1 cellular context compared by ENCODE assay signal in the genomic region with DNA sequence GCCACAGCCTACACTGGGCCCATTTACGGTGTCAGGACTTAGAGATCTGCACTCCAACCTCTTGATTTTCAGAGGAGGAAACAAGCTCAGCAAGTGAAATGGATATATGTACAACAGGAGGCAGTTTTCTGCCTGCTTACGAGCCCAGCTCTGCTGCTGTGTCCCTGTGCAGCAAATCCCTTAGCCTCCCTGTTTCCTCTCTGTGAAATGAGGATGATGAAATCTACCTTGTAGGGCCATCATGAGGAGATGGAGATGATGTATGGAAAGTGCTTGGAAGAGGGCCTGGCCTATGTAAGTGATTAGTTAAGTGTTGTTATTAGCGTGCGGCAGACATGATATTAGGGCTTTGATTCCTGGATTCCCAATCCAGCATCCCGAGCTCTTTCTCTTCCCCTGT.
TF ChIP-seq lines count a peak whose summit lies in the region.

No MANE protein-coding gene starts in this region.

TF ChIP-seq in K562, 482 proteins besides CTCF, POLR2A, EP300 and RAD21:
- TF ChIP-seq, protein P1, sequence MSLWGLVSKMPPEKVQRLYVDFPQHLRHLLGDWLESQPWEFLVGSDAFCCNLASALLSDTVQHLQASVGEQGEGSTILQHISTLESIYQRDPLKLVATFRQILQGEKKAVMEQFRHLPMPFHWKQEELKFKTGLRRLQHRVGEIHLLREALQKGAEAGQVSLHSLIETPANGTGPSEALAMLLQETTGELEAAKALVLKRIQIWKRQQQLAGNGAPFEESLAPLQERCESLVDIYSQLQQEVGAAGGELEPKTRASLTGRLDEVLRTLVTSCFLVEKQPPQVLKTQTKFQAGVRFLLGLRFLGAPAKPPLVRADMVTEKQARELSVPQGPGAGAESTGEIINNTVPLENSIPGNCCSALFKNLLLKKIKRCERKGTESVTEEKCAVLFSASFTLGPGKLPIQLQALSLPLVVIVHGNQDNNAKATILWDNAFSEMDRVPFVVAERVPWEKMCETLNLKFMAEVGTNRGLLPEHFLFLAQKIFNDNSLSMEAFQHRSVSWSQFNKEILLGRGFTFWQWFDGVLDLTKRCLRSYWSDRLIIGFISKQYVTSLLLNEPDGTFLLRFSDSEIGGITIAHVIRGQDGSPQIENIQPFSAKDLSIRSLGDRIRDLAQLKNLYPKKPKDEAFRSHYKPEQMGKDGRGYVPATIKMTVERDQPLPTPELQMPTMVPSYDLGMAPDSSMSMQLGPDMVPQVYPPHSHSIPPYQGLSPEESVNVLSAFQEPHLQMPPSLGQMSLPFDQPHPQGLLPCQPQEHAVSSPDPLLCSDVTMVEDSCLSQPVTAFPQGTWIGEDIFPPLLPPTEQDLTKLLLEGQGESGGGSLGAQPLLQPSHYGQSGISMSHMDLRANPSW (CRISPR knock-in tag; IDR thresholded peaks at IDR 0.05): no peak
- TF ChIP-seq ZNF785 (CRISPR knock-in tag; IDR thresholded peaks at IDR 0.05): no peak
- TF ChIP-seq KDM1A (IDR thresholded peaks at IDR 0.05): no peak
- TF ChIP-seq MEF2A (IDR thresholded peaks at IDR 0.05; ENCODE audit: control insufficient read depth, low read depth, low read length): no peak
- TF ChIP-seq STAG1 (CRISPR knock-in tag; IDR thresholded peaks at IDR 0.05; ENCODE audit: borderline replicate concordance): no peak
- TF ChIP-seq ETS1 (conservative IDR thresholded peaks at IDR 0.05; ENCODE audit: control insufficient read depth, low read depth, low read length): no peak
- TF ChIP-seq, protein P2, sequence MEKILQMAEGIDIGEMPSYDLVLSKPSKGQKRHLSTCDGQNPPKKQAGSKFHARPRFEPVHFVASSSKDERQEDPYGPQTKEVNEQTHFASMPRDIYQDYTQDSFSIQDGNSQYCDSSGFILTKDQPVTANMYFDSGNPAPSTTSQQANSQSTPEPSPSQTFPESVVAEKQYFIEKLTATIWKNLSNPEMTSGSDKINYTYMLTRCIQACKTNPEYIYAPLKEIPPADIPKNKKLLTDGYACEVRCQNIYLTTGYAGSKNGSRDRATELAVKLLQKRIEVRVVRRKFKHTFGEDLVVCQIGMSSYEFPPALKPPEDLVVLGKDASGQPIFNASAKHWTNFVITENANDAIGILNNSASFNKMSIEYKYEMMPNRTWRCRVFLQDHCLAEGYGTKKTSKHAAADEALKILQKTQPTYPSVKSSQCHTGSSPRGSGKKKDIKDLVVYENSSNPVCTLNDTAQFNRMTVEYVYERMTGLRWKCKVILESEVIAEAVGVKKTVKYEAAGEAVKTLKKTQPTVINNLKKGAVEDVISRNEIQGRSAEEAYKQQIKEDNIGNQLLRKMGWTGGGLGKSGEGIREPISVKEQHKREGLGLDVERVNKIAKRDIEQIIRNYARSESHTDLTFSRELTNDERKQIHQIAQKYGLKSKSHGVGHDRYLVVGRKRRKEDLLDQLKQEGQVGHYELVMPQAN (IDR thresholded peaks at IDR 0.05; ENCODE audit: borderline replicate concordance): no peak
- no peak for TF ChIP-seq TEAD2 (tag; IDR thresholded peaks at IDR 0.05)
- no peak for TF ChIP-seq NR3C1 (CRISPR knock-in tag; IDR thresholded peaks at IDR 0.05)
- no peak for TF ChIP-seq ESRRA (IDR thresholded peaks at IDR 0.05; ENCODE audit: borderline replicate concordance, low read depth)
- no peak for TF ChIP-seq ZBTB43 (CRISPR knock-in tag; IDR thresholded peaks at IDR 0.05)
- TF ChIP-seq ATF3 (IDR thresholded peaks at IDR 0.05): peak; percentile 63
- TF ChIP-seq ATF3 (CRISPR knock-in tag; conservative IDR thresholded peaks at IDR 0.05): no peak
- peak; percentile 46; the same call in 1 of the 2 replicates for TF ChIP-seq ZNF589 (CRISPR knock-in tag; IDR thresholded peaks at IDR 0.05; ENCODE audit: low read depth)
- TF ChIP-seq POLR2AphosphoS2 (IDR thresholded peaks at IDR 0.05; ENCODE audit: low read length): no peak
- no peak for TF ChIP-seq ZNF592 (IDR thresholded peaks at IDR 0.05)
- no peak for TF ChIP-seq CREBBP (IDR thresholded peaks at IDR 0.05; ENCODE audit: low read depth, low read length)
- TF ChIP-seq CEBPG (CRISPR knock-in tag; IDR thresholded peaks at IDR 0.05): no peak
- TF ChIP-seq CEBPG (tag; conservative IDR thresholded peaks at IDR 0.05 in 1 of 2, IDR thresholded peaks at IDR 0.05 in 1 of 2): peak; percentile 20 to 76; a peak in 2 of 4 replicates
- no peak for TF ChIP-seq CHAMP1 (IDR thresholded peaks at IDR 0.05)
- 0 out of 2 replicates have a peak, but pooled peaks have one; percentile 11 for TF ChIP-seq CTBP1 (IDR thresholded peaks at IDR 0.05; ENCODE audit: borderline replicate concordance)
- TF ChIP-seq ADNP (tag; IDR thresholded peaks at IDR 0.05): no peak
- no peak for TF ChIP-seq ZNF175 (CRISPR knock-in tag; IDR thresholded peaks at IDR 0.05; ENCODE audit: low read depth)
- no peak for TF ChIP-seq ZNF407 (IDR thresholded peaks at IDR 0.05; ENCODE audit: low read depth)
